Comparison of ENCODE assay signal across 8 cellular contexts in the genomic region with DNA sequence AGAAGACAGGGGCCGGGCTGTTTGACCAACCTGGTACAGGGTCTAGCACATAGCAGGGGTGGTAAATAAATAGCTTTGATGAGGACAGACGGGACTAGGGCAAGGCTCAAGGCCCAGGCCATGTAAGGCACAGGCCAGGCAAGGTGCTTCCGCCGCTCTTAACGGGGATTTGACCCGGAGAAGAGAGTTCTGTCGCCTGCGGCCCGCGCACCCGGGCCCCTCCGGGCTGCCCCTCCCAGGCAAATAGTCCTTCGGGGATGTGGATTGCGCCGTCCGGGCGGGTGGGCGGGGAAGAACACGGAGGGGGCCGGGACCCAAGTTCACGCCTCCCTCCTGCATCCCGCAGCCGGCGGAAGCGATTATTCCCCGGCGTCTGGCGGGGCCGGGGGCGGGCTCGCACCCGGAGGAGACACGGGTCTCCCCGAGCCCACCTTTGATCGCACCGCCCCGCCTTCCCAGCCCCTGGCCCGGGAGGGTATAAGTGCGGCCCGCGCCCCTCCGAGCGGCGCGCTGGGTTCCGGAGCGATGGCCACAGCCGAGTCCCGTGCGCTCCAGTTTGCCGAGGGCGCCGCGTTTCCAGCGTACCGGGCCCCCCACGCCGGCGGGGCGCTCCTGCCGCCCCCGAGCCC. TPM values are rescaled to one million over a fixed set of nuclear protein-coding genes. Genes with fewer than 3 reads are reported as not detected.
DNase-seq lines count a peak whose midpoint lies in the region; ATAC-seq, FAIRE-seq and TF ChIP-seq lines count a peak whose summit lies in the region.

A gene (plus strand): TSS at position 508 of the 629 bp plus-strand sequence. CDS start 18 bp downstream, at position 526.

- H4K20me1 ChIP-seq in PC-9 (ENCODE audit: insufficient read depth), result no peaks in the 10 kb centered on the region

- no peaks in the 10 kb centered on the region for H3K9me2 ChIP-seq in PC-9 (ENCODE audit: insufficient read depth)

- H2AFZ ChIP-seq in PC-9, result no peak within 1 kb of the TSS

- POLR2A ChIA-PET in PC-9 (lab: Charles Lee; ENCODE audit: unreplicated experiment), result no interaction called here

- CTCF ChIA-PET in PC-9 (lab: Charles Lee), result interaction anchor here (0.7 kb wide), 1 partner anchor 124 kb away, joined by 3 read pairs; no protein-coding TSS in a partner anchor

- FAIRE-seq in GM12891 (lab: Jason Lieb, UNC), result peak; percentile 74
- FAIRE-seq in pancreas (lab: Jason Lieb, UNC), result no peak

- no peaks in the 10 kb centered on the region for H3K9me3 ChIP-seq in pancreas
- no peaks in the 10 kb centered on the region for H3K9me3 ChIP-seq in PC-9 (ENCODE audit: insufficient read depth, low read depth)

- H3K4me2 ChIP-seq in PC-9, result no peak within 1 kb of the TSS

- intact Hi-C loops in pancreas (cut with DNase I), result no loop called here
- intact Hi-C loops in PC-9 (cut with micrococcal nuclease; ENCODE audit: unreplicated experiment), result no loop called here

- H3K4me3 ChIP-seq in NB4 (ENCODE audit: low read depth, low read length), result peak within 1 kb of the TSS; percentile 16
- peak within 1 kb of the TSS; percentile 41 for H3K4me3 ChIP-seq in epithelial cell of esophagus (ENCODE audit: low read length)
- peak within 1 kb of the TSS in 3 of 4 donors; percentile 25 to 40 (median 31) for H3K4me3 ChIP-seq in pancreas
- no peak within 1 kb of the TSS for H3K4me3 ChIP-seq in PC-9

- no TSS peak for BruUV-seq in PC-9 (replicated peaks; lab: Mats Ljungman, UMichigan)

- 14 to 17% methylated on average over 39 to 62 of the region's 62 CpGs for whole genome bisulfite sequencing in pancreas, 2 donors

- ATAC-seq in GM21528 (IDR thresholded peaks at IDR 0.05; ENCODE audit: low FRiP score, unreplicated experiment) (peak; percentile 39), pancreas (peak in 1 of 4 donors; percentile 18)

- H3F3A ChIP-seq in PC-9 (ENCODE audit: insufficient read depth, low read depth), result peaks cover 5% of the 10 kb centered on the region; the same call in 1 of the 2 replicates

- TF ChIP-seq CTCF in NB4 (IDR thresholded peaks at IDR 0.05; ENCODE audit: low read depth, low read length) (no peak), epithelial cell of esophagus (IDR thresholded peaks at IDR 0.05; ENCODE audit: insufficient read depth, low read depth, low read length, missing control alignments) (no peak), pancreas (IDR thresholded peaks at IDR 0.05) (no peak), PC-9 (conservative IDR thresholded peaks at IDR 0.05) (no peak)

- DNase-seq in GM12891 (ENCODE audit: insufficient read length, low spot score), result peak; percentile 48
- DNase-seq in NB4 (ENCODE audit: low read depth), result no peak
- no peak for DNase-seq in epithelial cell of esophagus (ENCODE audit: low read depth)
- DNase-seq in pancreas, result no peak
- no peak for DNase-seq in putamen (ENCODE audit: low spot score)
- DNase-seq in occipital lobe (lab: John Stamatoyannopoulos, UW), result no peak
- DNase-seq in PC-9, result no peak

- H3K27me3 ChIP-seq in pancreas, result no peaks in the 10 kb centered on the region
- no peaks in the 10 kb centered on the region for H3K27me3 ChIP-seq in PC-9 (ENCODE audit: insufficient read depth, low read depth)

- H3K4me1 ChIP-seq in pancreas (no peaks in the 10 kb centered on the region), PC-9 (replicated peaks; ENCODE audit: insufficient read depth) (no peaks in the 10 kb centered on the region)

- no peaks in the 10 kb centered on the region for H3K36me3 ChIP-seq in pancreas
- no peaks in the 10 kb centered on the region for H3K36me3 ChIP-seq in PC-9 (ENCODE audit: low read depth)

- no peaks in the 10 kb centered on the region for H3K79me2 ChIP-seq in PC-9 (ENCODE audit: low read depth)

- TF ChIP-seq POLR2A in GM12891 (IDR thresholded peaks at IDR 0.05; ENCODE audit: low read depth, low read length) (no peak), NB4 (IDR thresholded peaks at IDR 0.05; ENCODE audit: extremely low read depth, insufficient read length) (no peak)

- H3K27ac ChIP-seq in pancreas (no peak within 1 kb of the TSS), PC-9 (no peak within 1 kb of the TSS)

TF ChIP-seq in GM12891, 5 proteins besides CTCF, POLR2A, EP300 and RAD21:
- TF ChIP-seq TAF1 (IDR thresholded peaks at IDR 0.05; ENCODE audit: low read depth, low read length), result no peak
- TF ChIP-seq POU2F2 (IDR thresholded peaks at IDR 0.05; ENCODE audit: low read depth, low read length), result no peak
- no peak for TF ChIP-seq PAX5 (IDR thresholded peaks at IDR 0.05; ENCODE audit: insufficient read depth, low read length, severe bottlenecking)
- no peak for TF ChIP-seq POLR2AphosphoS5 (IDR thresholded peaks at IDR 0.05; ENCODE audit: low read depth, low read length)
- no peak for TF ChIP-seq SPI1 (IDR thresholded peaks at IDR 0.05; ENCODE audit: low read depth, low read length)

RNA-seq across cellular contexts. Expression of the gene that starts here (rescaled TPM):
- polyA plus RNA-seq in GM12891 (2012; ENCODE audit: low read depth, missing spikeins), result 0.58 TPM
- total RNA-seq in pancreas (not detected), occipital lobe (not detected), PC-9 (2021) (not detected in 2 replicates)
- polyA plus RNA-seq in pancreas, result not detected
